In genomic region chr5:71664615-71665014, GRCh38 we compare ENCODE assay signal across 7 cellular contexts. TPM values are rescaled to one million over a fixed set of nuclear protein-coding genes. Genes with fewer than 3 reads are reported as not detected.
"Had no signal": no experiment of that assay in that cellular context is flagged by ENCODE, and none has a peak within 500 bp of the region (broad histone marks: within the 10 kb centered on the region; RNA-seq: fewer than 3 reads in every experiment).

No MANE protein-coding gene starts in this region.

RNA-seq across cellular contexts. Expression of gene CARTPT, which starts 54.5 kb away (rescaled TPM):
- total RNA-seq: HT-29, NCI-H460, OCI-LY7, PC-3, Right ventricle myocardium inferior, SJCRH30, T-helper 17 cell had no signal
